Comparison of ENCODE assay signal across 24 cellular contexts in genomic region chr20:1720226-1720625, GRCh38.
"Had no signal": no experiment of that assay in that cellular context is flagged by ENCODE, and none has a peak within 500 bp of the region (broad histone marks: within the 10 kb centered on the region; RNA-seq: fewer than 3 reads in every experiment).

No MANE protein-coding gene starts in this region.

- H3K27me3 ChIP-seq: brain microvascular endothelial cell had no signal

- H3K4me3 ChIP-seq: cardiac muscle cell had no signal

- H3K36me3 ChIP-seq: brain microvascular endothelial cell, cardiac muscle cell, WERI-Rb-1 had no signal

- H3K27ac ChIP-seq: brain microvascular endothelial cell, cardiac muscle cell, WERI-Rb-1 had no signal

- DNase-seq: activated CD4-positive, alpha-beta memory T cell treated with anti-CD3 and anti-CD28 coated beads for 36 hours; activated CD4-positive, alpha-beta T cell treated with anti-CD3 and anti-CD28 coated beads, Interleukin-2, amount 50 U/mL, for 1 hour; activated CD8-positive, alpha-beta memory T cell treated with anti-CD3 and anti-CD28 coated beads, Interleukin-2, amount 50 U/mL, for 4 hours; activated effector memory CD4-positive, alpha-beta T cell treated with Interleukin-2 at 50 U/mL for 16 hours; activated naive CD4-positive, alpha-beta T cell treated with anti-CD3 and anti-CD28 coated beads, Interleukin-2, amount 50 U/mL, for 16 hours; activated naive CD8-positive, alpha-beta T cell treated with anti-CD3 and anti-CD28 coated beads for 36 hours; activated T-cell treated with anti-CD3 and anti-CD28 coated beads for 4 hours; activated T-cell treated with anti-CD3 and anti-CD28 coated beads, Interleukin-2, amount 50 U/mL, for 4 hours; amniotic stem cell; aorta; brain microvascular endothelial cell; Kasumi-1; KG1; MM.1S; NCI-H1092; NCI-H1436 treated with DMSO at 0.1 percent for 48 hours; NCI-H1694 treated with DMSO at 0.1 percent for 48 hours; NCI-H2029; NCI-H345; NCI-H524 treated with DMSO at 0.1 percent for 48 hours; Right ventricle myocardium superior; T1000; WERI-Rb-1 had no signal

- ATAC-seq: activated T-cell treated with anti-CD3 and anti-CD28 coated beads, Interleukin-2, amount 50 U/mL, for 4 hours had no signal
